ENCODE assay signal across 24 cellular contexts in genomic region chr19:2175742-2176141, GRCh38. TPM values are rescaled to one million over a fixed set of nuclear protein-coding genes. Genes with fewer than 3 reads are reported as not detected.
DNase-seq lines count a peak whose midpoint lies in the region; ATAC-seq, FAIRE-seq and TF ChIP-seq lines count a peak whose summit lies in the region.
"Had no signal": no experiment of that assay in that cellular context is flagged by ENCODE, and none has a peak within 500 bp of the region (broad histone marks: within the 10 kb centered on the region; RNA-seq: fewer than 3 reads in every experiment).

No MANE protein-coding gene starts in this region.

- peak overlapping the region; percentile 42 to 51 for H3K27ac ChIP-seq in right atrium auricular region
- H3K27ac ChIP-seq in right cardiac atrium (ENCODE audit: low read length) = no peak overlapping the region
- H3K27ac ChIP-seq in breast epithelium = peak overlapping the region; percentile 60 to 61
- H3K27ac ChIP-seq in lower lobe of right lung = peak overlapping the region; percentile 9
- peak overlapping the region; percentile 3 for H3K27ac ChIP-seq in suprapubic skin
- H3K27ac ChIP-seq: dorsolateral prefrontal cortex, tibial artery had no signal

- TF ChIP-seq POLR2A in breast epithelium (IDR thresholded peaks at IDR 0.05) = no peak
- no peak for TF ChIP-seq POLR2A in suprapubic skin (IDR thresholded peaks at IDR 0.05)
- TF ChIP-seq POLR2A in GM12892 (IDR thresholded peaks at IDR 0.05; ENCODE audit: low read depth, low read length) = no peak

- no peak overlapping the region for H3K4me3 ChIP-seq in right atrium auricular region
- no peak overlapping the region for H3K4me3 ChIP-seq in right cardiac atrium (ENCODE audit: low read length)
- H3K4me3 ChIP-seq in breast epithelium = no peak overlapping the region
- no peak overlapping the region for H3K4me3 ChIP-seq in lower lobe of right lung
- H3K4me3 ChIP-seq in suprapubic skin = no peak overlapping the region
- H3K4me3 ChIP-seq: dorsolateral prefrontal cortex, tibial artery had no signal

- peaks cover 10% of the 10 kb centered on the region for H3K36me3 Mint-ChIP-seq in HFFc6 (ENCODE audit: low read depth)

- DNase-seq in right atrium auricular region (ENCODE audit: low spot score) = no peak
- no peak for DNase-seq in right cardiac atrium
- no peak for DNase-seq in breast epithelium (ENCODE audit: low spot score in 2 of 2)
- no peak for DNase-seq in lower lobe of right lung
- DNase-seq in suprapubic skin (ENCODE audit: low spot score in 2 of 2) = no peak
- no peak for DNase-seq in GM12892 (ENCODE audit: insufficient read length)
- no peak for DNase-seq in HFFc6
- DNase-seq: activated CD8-positive, alpha-beta T cell treated with anti-CD3 and anti-CD28 coated beads, Interleukin-2, amount 10 ng/mL, durations not matched to agents 7 days and 5 days; activated effector memory CD4-positive, alpha-beta T cell treated with Interleukin-2 at 50 U/mL for 16 hours; CD8-positive, alpha-beta T cell; dorsolateral prefrontal cortex; glutamatergic neuron; NCI-H2081; NCI-H2227 treated with DMSO at 0.1 percent for 48 hours; NCI-H748 treated with DMSO at 0.1 percent for 48 hours; posterior cingulate gyrus; SK-N-SH; stimulated activated naive CD4-positive, alpha-beta T cell treated with Interleukin-2 at 50 U/mL for 16 hours; T-helper 2 cell; tibial artery had no signal

- intact Hi-C loops in right cardiac atrium (cut with DNase I) = loop anchor here in 1 of 4 donors (10.0 kb wide), 1 partner anchor 59 kb away; the partner anchor contains the start of genes PLEKHJ1 and SF3A2
- intact Hi-C loops in breast epithelium (cut with DNase I; ENCODE audit: low total_unique reads) = no loop called here
- intact Hi-C loops in lower lobe of right lung (cut with DNase I) = no loop called here

- H3K4me1 Mint-ChIP-seq in HFFc6 (ENCODE audit: low read depth) = peaks cover 14% of the 10 kb centered on the region; the same call in 1 of the 2 replicates

- FAIRE-seq in GM12892 (lab: Jason Lieb, UNC) = no peak
- FAIRE-seq: A204.1, endothelial cell of umbilical vein had no signal

- no peaks in the 10 kb centered on the region for H3K9me3 ChIP-seq in right atrium auricular region
- H3K9me3 ChIP-seq in right cardiac atrium (ENCODE audit: control insufficient read depth, low read length) = no peaks in the 10 kb centered on the region
- H3K9me3 ChIP-seq in breast epithelium = no peaks in the 10 kb centered on the region
- H3K9me3 ChIP-seq in lower lobe of right lung = no peaks in the 10 kb centered on the region
- no peaks in the 10 kb centered on the region for H3K9me3 ChIP-seq in suprapubic skin
- H3K9me3 ChIP-seq: SK-N-SH, tibial artery had no signal

- H3K27me3 ChIP-seq in right atrium auricular region (no peaks in the 10 kb centered on the region), right cardiac atrium (ENCODE audit: control insufficient read depth, insufficient read depth) (no peaks in the 10 kb centered on the region), breast epithelium (no peaks in the 10 kb centered on the region), lower lobe of right lung (ENCODE audit: low read depth) (no peaks in the 10 kb centered on the region), suprapubic skin (no peaks in the 10 kb centered on the region)
- H3K27me3 ChIP-seq: dorsolateral prefrontal cortex, tibial artery had no signal

- no peak for ATAC-seq in right cardiac atrium
- peak in 1 of 2 donors; percentile 2 for ATAC-seq in lower lobe of right lung
- no peak for ATAC-seq in GM21717 (IDR thresholded peaks at IDR 0.05; ENCODE audit: unreplicated experiment)
- ATAC-seq: activated CD8-positive, alpha-beta T cell treated with anti-CD3 and anti-CD28 coated beads, Interleukin-2, amount 10 ng/mL, durations not matched to agents 7 days and 5 days; CD8-positive, alpha-beta T cell had no signal

- no peaks in the 10 kb centered on the region for H3K9me3 Mint-ChIP-seq in HFFc6
- H3K9me3 Mint-ChIP-seq: CD8-positive, alpha-beta T cell; neural crest cell had no signal

- TF ChIP-seq CTCF in right atrium auricular region (IDR thresholded peaks at IDR 0.05) (no peak), breast epithelium (IDR thresholded peaks at IDR 0.05) (no peak), lower lobe of right lung (IDR thresholded peaks at IDR 0.05) (no peak), suprapubic skin (IDR thresholded peaks at IDR 0.05) (no peak), HFFc6 (IDR thresholded peaks at IDR 0.05) (no peak)

- peaks cover 2% of the 10 kb centered on the region; the same call in 1 of the 2 replicates for H3K27me3 Mint-ChIP-seq in HFFc6 (ENCODE audit: insufficient read depth)

- H3K4me3 Mint-ChIP-seq in HFFc6 = no peak overlapping the region
- H3K4me3 Mint-ChIP-seq: activated CD8-positive, alpha-beta T cell treated with anti-CD3 and anti-CD28 coated beads, Interleukin-2, amount 10 ng/mL, durations not matched to agents 7 days and 5 days; CD8-positive, alpha-beta T cell; neural crest cell had no signal

- H3K4me1 ChIP-seq in right atrium auricular region (peaks cover 0 to 55% of the 10 kb centered on the region in 2 donors), right cardiac atrium (ENCODE audit: control insufficient read depth, insufficient read depth, low read length) (peaks cover 4% of the 10 kb centered on the region), breast epithelium (peaks cover 0 to 6% of the 10 kb centered on the region in 2 donors), lower lobe of right lung (peaks cover 45% of the 10 kb centered on the region), suprapubic skin (peaks cover 32% of the 10 kb centered on the region)

- H3K27ac Mint-ChIP-seq in HFFc6 = no peak overlapping the region
- H3K27ac Mint-ChIP-seq: activated CD8-positive, alpha-beta T cell treated with anti-CD3 and anti-CD28 coated beads, Interleukin-2, amount 10 ng/mL, durations not matched to agents 7 days and 5 days; CD8-positive, alpha-beta T cell had no signal

- no peak for TF ChIP-seq EP300 in suprapubic skin (IDR thresholded peaks at IDR 0.05)

- H3K36me3 ChIP-seq in right atrium auricular region (no peaks in the 10 kb centered on the region), breast epithelium (no peaks in the 10 kb centered on the region), lower lobe of right lung (peaks cover 2% of the 10 kb centered on the region), suprapubic skin (peaks cover 2% of the 10 kb centered on the region)

- 85% methylated on average over 14 of the region's 14 CpGs for WGBS in right cardiac atrium
- WGBS in suprapubic skin = 78% methylated on average over 9 of the region's 14 CpGs

RNA-seq across cellular contexts. Expression of gene DOT1L, which starts 12.0 kb away (rescaled TPM):
- total RNA-seq in right atrium auricular region = 10 to 100 TPM in 1 of 2 donors, 1 to 10 TPM in 1; 6.7 to 10.3 TPM
- total RNA-seq in right cardiac atrium = 10 to 100 TPM; 12.3 to 17.1 (median 13.4) TPM
- polyA plus RNA-seq in right cardiac atrium = 6.0 TPM
- 10 to 100 TPM in 1 of 3 donors, 1 to 10 TPM in 2; 7.7 to 10.2 (median 8.0) TPM for total RNA-seq in breast epithelium
- total RNA-seq in lower lobe of right lung = 33.0 TPM
- 10 to 100 TPM; 21.6 to 36.8 (median 25.7) TPM for total RNA-seq in suprapubic skin
- polyA plus RNA-seq in GM12892 (2012; ENCODE audit: missing spikeins) = 12.6 TPM
- total RNA-seq in HFFc6 (2021; fragmentation: NEBNext Ultra II Directional; extraction: Animal tissue kit (Norgen Biotek cat#: 25700)) = 10 to 100 TPM; 18.5 to 22.9 (median 21.3) TPM

RNA-seq across cellular contexts. Expression of gene AP3D1, which starts 24.4 kb away (rescaled TPM):
- total RNA-seq in right atrium auricular region = 10 to 100 TPM; 82.7 to 95.8 TPM
- 100 to 1,000 TPM in 2 of 4 donors, 10 to 100 TPM in 2; 82.7 to 145 (median 92.9) TPM for total RNA-seq in right cardiac atrium
- polyA plus RNA-seq in right cardiac atrium = 87.3 TPM
- total RNA-seq in breast epithelium = 10 to 100 TPM; 53.6 to 68.5 (median 54.0) TPM
- 99.5 TPM for total RNA-seq in lower lobe of right lung
- 10 to 100 TPM; 65.4 to 99.4 (median 85.4) TPM for total RNA-seq in suprapubic skin
- polyA plus RNA-seq in GM12892 (2012; ENCODE audit: missing spikeins) = 41.7 TPM
- total RNA-seq in HFFc6 (2021; fragmentation: NEBNext Ultra II Directional; extraction: Animal tissue kit (Norgen Biotek cat#: 25700)) = 100 to 1,000 TPM; 139 to 169 (median 151) TPM
